ENCODE assay signal across 12 cellular contexts in the genomic region with DNA sequence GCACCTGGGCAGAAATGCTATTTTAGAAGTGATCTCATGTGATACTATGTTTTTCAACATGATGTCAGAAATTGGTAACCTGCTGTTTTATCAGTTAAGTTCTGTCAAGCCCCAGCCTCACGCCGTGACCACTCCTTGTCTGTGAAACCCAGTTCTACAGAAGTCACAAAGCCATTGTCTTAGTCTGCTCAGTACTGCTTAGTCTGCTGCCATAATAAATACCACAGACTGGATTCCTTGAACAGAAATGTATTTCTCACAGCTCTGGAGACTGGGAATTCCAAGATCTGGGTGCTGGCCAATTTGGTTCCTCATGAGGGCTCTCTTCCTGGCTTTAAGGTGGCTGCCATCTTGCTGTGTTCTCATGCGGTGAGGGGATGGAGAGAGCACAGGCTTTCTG.
DNase-seq lines count a peak whose midpoint lies in the region; ATAC-seq and TF ChIP-seq lines count a peak whose summit lies in the region.
"Had no signal": no experiment of that assay in that cellular context is flagged by ENCODE, and none has a peak within 500 bp of the region (broad histone marks: within the 10 kb centered on the region; RNA-seq: fewer than 3 reads in every experiment).

No MANE protein-coding gene starts in this region.

- peak overlapping the region; percentile 51 to 73 (median 68) for H3K27ac ChIP-seq in upper lobe of left lung
- H3K27ac ChIP-seq: ovary had no signal

- peaks cover 0 to 13% of the 10 kb centered on the region in 2 donors for H3K9me3 Mint-ChIP-seq in activated naive CD4-positive, alpha-beta T cell treated with anti-CD3 and anti-CD28 coated beads, Interleukin-2, amount 50 U/mL, for 72 hours

- ATAC-seq in activated naive CD4-positive, alpha-beta T cell treated with anti-CD3 and anti-CD28 coated beads, Interleukin-2, amount 50 U/mL, for 72 hours, result no peak
- ATAC-seq in upper lobe of left lung (ENCODE audit: low FRiP score in 2 of 2) (peak in 1 of 2 donors; percentile 15), HG03196 (IDR thresholded peaks at IDR 0.05; ENCODE audit: unreplicated experiment) (no peak)

- TF ChIP-seq POLR2A in upper lobe of left lung (IDR thresholded peaks at IDR 0.05), result no peak

- no peaks in the 10 kb centered on the region for H3K36me3 ChIP-seq in upper lobe of left lung
- H3K36me3 ChIP-seq: ovary had no signal

- no peak for TF ChIP-seq EP300 in upper lobe of left lung (IDR thresholded peaks at IDR 0.05)

- peaks cover 24 to 36% (median 33%) of the 10 kb centered on the region in 4 donors for H3K4me1 ChIP-seq in upper lobe of left lung

- no peak for TF ChIP-seq CTCF in upper lobe of left lung (IDR thresholded peaks at IDR 0.05)

- no peaks in the 10 kb centered on the region for H3K9me3 ChIP-seq in upper lobe of left lung
- H3K9me3 ChIP-seq: ovary had no signal

- peaks cover 23 to 61% of the 10 kb centered on the region in 2 donors for H3K36me3 Mint-ChIP-seq in activated naive CD4-positive, alpha-beta T cell treated with anti-CD3 and anti-CD28 coated beads, Interleukin-2, amount 50 U/mL, for 72 hours

- peak overlapping the region; percentile 50 to 71 for H3K27ac Mint-ChIP-seq in activated naive CD4-positive, alpha-beta T cell treated with anti-CD3 and anti-CD28 coated beads, Interleukin-2, amount 50 U/mL, for 72 hours

- 0 to 25% methylated on average over 2 to 3 of the region's 3 CpGs for WGBS in upper lobe of left lung, 2 donors

- no peak overlapping the region for H3K4me3 ChIP-seq in upper lobe of left lung
- H3K4me3 ChIP-seq: ovary had no signal

- DNase-seq in activated naive CD4-positive, alpha-beta T cell treated with anti-CD3 and anti-CD28 coated beads, Interleukin-2, amount 50 U/mL, for 72 hours (ENCODE audit: low spot score in 2 of 2), result no peak
- no peak for DNase-seq in activated naive CD4-positive, alpha-beta T cell treated with Interleukin-2 at 50 U/mL for 16 hours
- DNase-seq in amniotic epithelial cell (ENCODE audit: low read depth), result peak; percentile 47
- DNase-seq in kidney tubule cell (ENCODE audit: low spot score), result peak; percentile 82
- no peak for DNase-seq in upper lobe of left lung
- no peak for DNase-seq in GM19238 (ENCODE audit: insufficient read length, low spot score)
- no peak for DNase-seq in HuH-7 (ENCODE audit: low spot score)
- DNase-seq: GOT3, NCI-H1930, ovary, T-helper 2 cell had no signal

- H3K27me3 ChIP-seq in upper lobe of left lung, result no peaks in the 10 kb centered on the region
- H3K27me3 ChIP-seq: ovary had no signal

Comparison
In these comparisons a context has a peak if more than half of its experiments do, and no peak if none do; other contexts are left out.
1. DNase-seq: peak in amniotic epithelial cell (single experiment) and kidney tubule cell (single experiment); none in activated naive CD4-positive, alpha-beta T cell treated with anti-CD3 and anti-CD28 coated beads, Interleukin-2, amount 50 U/mL, for 72 hours (0 of 2), activated naive CD4-positive, alpha-beta T cell treated with Interleukin-2 at 50 U/mL for 16 hours (single experiment), upper lobe of left lung (0 of 2), GM19238 (single experiment) and HuH-7 (single experiment).